13 cellular contexts compared by ENCODE assay signal in the genomic region with DNA sequence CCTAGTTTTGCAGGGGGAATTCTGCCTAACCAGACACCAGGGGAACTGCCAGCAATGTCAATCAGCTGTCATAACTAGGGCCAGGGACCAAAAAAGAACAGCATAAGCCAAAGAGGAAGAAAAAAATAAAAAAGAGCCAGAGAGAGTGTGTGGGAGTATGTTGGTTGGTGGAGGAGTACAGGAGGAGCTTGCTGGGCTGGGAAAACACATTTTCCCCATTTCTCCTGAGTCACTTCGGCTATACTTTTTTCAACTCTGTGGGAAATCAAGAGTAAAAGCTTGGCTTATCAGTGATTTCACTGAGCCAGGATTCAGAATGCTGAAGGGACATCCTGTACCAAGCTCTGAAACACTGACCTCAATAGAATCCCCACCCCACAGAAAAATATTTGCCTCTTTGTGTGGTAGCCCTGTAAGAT.
DNase-seq lines count a peak whose midpoint lies in the region; ATAC-seq and TF ChIP-seq lines count a peak whose summit lies in the region.
"Had no signal": no experiment of that assay in that cellular context is flagged by ENCODE, and none has a peak within 500 bp of the region (broad histone marks: within the 10 kb centered on the region; RNA-seq: fewer than 3 reads in every experiment).

No MANE protein-coding gene starts in this region.

- TF ChIP-seq POLR2A in vagina (IDR thresholded peaks at IDR 0.05), result no peak

- no peaks in the 10 kb centered on the region for H3K36me3 ChIP-seq in vagina

- H3K4me3 ChIP-seq in fibroblast of villous mesenchyme (ENCODE audit: low read depth, low read length) (no peak overlapping the region), vagina (no peak overlapping the region)
- H3K4me3 ChIP-seq: A549 had no signal

- DNase-seq in Right ventricle myocardium inferior (ENCODE audit: missing footprints) (no peak), cardiac septum (ENCODE audit: low spot score) (no peak), fibroblast of villous mesenchyme (ENCODE audit: low read depth) (peak; percentile 91), non-pigmented ciliary epithelial cell (ENCODE audit: low read depth) (peak; percentile 95), vagina (ENCODE audit: extremely low spot score in 2 of 2) (no peak), islet precursor cell (no peak)
- DNase-seq: erythroblast; occipital lobe; stimulated activated naive B cell treated with anti-CD40 and anti-IgM and Interleukin-4, amounts not matched to agents 10 μg/mL and 1 μg/mL and 100 μg/mL, for 72 hours; T-helper 2 cell had no signal

- intact Hi-C loops in Right ventricle myocardium inferior (cut with DNase I), result loop anchor here (1.0 to 5.0 kb wide), 2 partner anchors 24 to 143 kb away; a partner anchor contains a TSS
- intact Hi-C loops in cardiac septum (cut with DNase I), result loop anchor here (1.0 to 5.0 kb wide), 3 partner anchors 24 to 143 kb away; a partner anchor contains a TSS
- intact Hi-C loops in vagina (cut with DNase I), result no loop called here

- peaks cover 21% of the 10 kb centered on the region for H3K4me1 ChIP-seq in vagina
- H3K4me1 ChIP-seq: A549 had no signal

- H3K27ac ChIP-seq in vagina, result peak overlapping the region; percentile 49
- H3K27ac ChIP-seq: A549 had no signal

- no peak for TF ChIP-seq CTCF in fibroblast of villous mesenchyme (IDR thresholded peaks at IDR 0.05; ENCODE audit: insufficient read depth, low read depth, low read length)
- no peak for TF ChIP-seq CTCF in vagina (IDR thresholded peaks at IDR 0.05)

- no peaks in the 10 kb centered on the region for H3K27me3 ChIP-seq in vagina

- H3K9me3 ChIP-seq in vagina, result no peaks in the 10 kb centered on the region
- H3K9me3 ChIP-seq: A549 had no signal

- ATAC-seq in Right ventricle myocardium inferior, result peak; percentile 95
- ATAC-seq in GM19035 (IDR thresholded peaks at IDR 0.05; ENCODE audit: unreplicated experiment), result no peak
- no peak for ATAC-seq in HG03565 (IDR thresholded peaks at IDR 0.05; ENCODE audit: unreplicated experiment)
- ATAC-seq: A549; stimulated activated naive B cell treated with anti-CD40 and anti-IgM and Interleukin-4, amounts not matched to agents 10 μg/mL and 1 μg/mL and 100 μg/mL, for 72 hours had no signal

Comparison
In these comparisons a context has a peak if more than half of its experiments do, and no peak if none do; other contexts are left out.
1. DNase-seq: peak in fibroblast of villous mesenchyme (single experiment) and non-pigmented ciliary epithelial cell (single experiment); none in Right ventricle myocardium inferior (single experiment), cardiac septum (single experiment), vagina (0 of 2) and islet precursor cell (single experiment).